In the genomic region with DNA sequence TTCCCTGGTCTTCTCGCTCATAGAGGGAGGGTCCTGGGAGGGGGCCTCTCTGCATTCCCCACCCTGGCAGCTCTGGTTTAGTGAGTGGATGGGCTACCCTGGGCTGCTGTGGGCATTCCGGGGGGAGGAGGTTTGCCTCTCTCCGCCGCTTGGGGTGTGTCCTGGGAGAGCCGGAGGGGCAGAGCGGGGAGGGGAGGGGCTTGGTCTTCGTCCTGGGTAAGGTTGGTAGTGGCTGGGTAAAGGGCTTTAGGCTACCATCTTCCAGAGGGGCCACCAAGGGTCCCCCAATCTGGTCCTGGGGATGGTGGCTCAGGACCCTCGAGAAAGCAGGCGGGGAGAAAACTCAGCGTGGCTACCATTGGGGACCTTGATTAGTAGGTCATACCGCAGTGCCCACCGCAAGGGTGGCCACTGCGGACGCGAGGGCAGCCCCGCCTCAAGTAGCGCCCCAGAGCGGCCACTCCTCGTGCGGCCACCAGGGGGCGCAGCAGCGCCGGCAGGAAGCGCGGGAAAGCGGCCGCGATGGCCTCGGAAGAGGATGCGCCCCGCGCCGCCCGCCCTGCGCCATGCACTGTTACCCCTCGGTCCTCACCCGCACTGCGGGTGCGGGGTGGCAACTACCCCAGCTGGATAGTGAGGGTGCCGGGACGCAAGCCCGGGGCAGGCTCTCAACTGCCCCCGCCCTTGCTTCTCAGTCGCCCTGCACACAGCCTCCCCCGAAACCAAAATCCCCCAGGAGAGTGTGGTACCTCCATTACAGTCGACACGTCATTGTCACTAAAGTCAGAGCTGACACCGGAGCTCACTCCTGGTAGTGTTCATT, we compare ENCODE assay signal across 8 cellular contexts. TPM values are rescaled to one million over a fixed set of nuclear protein-coding genes. Genes with fewer than 3 reads are reported as not detected.
A peak's percentile ranks its signal among the peaks of the same experiment; 100 is the strongest.
DNase-seq lines count a peak whose midpoint lies in the region; ATAC-seq and TF ChIP-seq lines count a peak whose summit lies in the region.

No MANE protein-coding gene starts in this region.

- no peaks in the 10 kb centered on the region for H3K36me3 ChIP-seq in muscle layer of duodenum (ENCODE audit: control insufficient read depth in 1 of 2, insufficient read depth in 2 of 2, low read length in 2 of 2)

- H3K4me3 Mint-ChIP-seq in activated CD8-positive, alpha-beta T cell treated with anti-CD3 and anti-CD28 coated beads for 36 hours, result peak overlapping the region; percentile 69
- H3K4me3 Mint-ChIP-seq in endothelial cell (ENCODE audit: unreplicated experiment), result no peak overlapping the region

- DNase-seq in AG08396 (ENCODE audit: low spot score), result peak; percentile 77
- DNase-seq in NCI-H510A treated with DMSO at 0.1 percent for 48 hours (lab: John Stamatoyannopoulos, UW), result peak; percentile 96
- DNase-seq in activated CD8-positive, alpha-beta T cell treated with anti-CD3 and anti-CD28 coated beads for 36 hours, result peak; percentile 74
- DNase-seq in endothelial cell (ENCODE audit: low spot score), result peak; percentile 75
- DNase-seq in stimulated activated CD8-positive, alpha-beta memory T cell treated with anti-CD3 and anti-CD28 coated beads, Interleukin-7, amount 100 ng/mL, for 48 hours (ENCODE audit: extremely low read depth in 1 of 2, low read depth in 1 of 2), result peak; percentile 14 to 44

- peaks cover 5% of the 10 kb centered on the region for H3K4me1 Mint-ChIP-seq in activated CD8-positive, alpha-beta T cell treated with anti-CD3 and anti-CD28 coated beads for 36 hours (ENCODE audit: low read depth)
- no peaks in the 10 kb centered on the region for H3K4me1 Mint-ChIP-seq in endothelial cell (ENCODE audit: unreplicated experiment)

- no peaks in the 10 kb centered on the region for H3K36me3 Mint-ChIP-seq in activated CD8-positive, alpha-beta T cell treated with anti-CD3 and anti-CD28 coated beads for 36 hours (ENCODE audit: low read depth)
- H3K36me3 Mint-ChIP-seq in endothelial cell (ENCODE audit: low read depth, unreplicated experiment), result no peaks in the 10 kb centered on the region

- H3K27me3 Mint-ChIP-seq in activated CD8-positive, alpha-beta T cell treated with anti-CD3 and anti-CD28 coated beads for 36 hours, result peaks cover 10% of the 10 kb centered on the region
- H3K27me3 Mint-ChIP-seq in endothelial cell (ENCODE audit: unreplicated experiment), result no peaks in the 10 kb centered on the region

- peak overlapping the region; percentile 16 to 67 for H3K4me3 ChIP-seq in muscle layer of duodenum (ENCODE audit: low read depth in 1 of 2, low read length in 2 of 2)

- intact Hi-C loops in activated CD8-positive, alpha-beta T cell treated with anti-CD3 and anti-CD28 coated beads for 36 hours (cut with micrococcal nuclease), result loop anchor here (5.0 kb wide), 3 partner anchors 77 to 228 kb away; no protein-coding TSS in a partner anchor

- ATAC-seq in GM19035 (IDR thresholded peaks at IDR 0.05; ENCODE audit: unreplicated experiment) (peak; percentile 47), GM21576 (IDR thresholded peaks at IDR 0.05; ENCODE audit: unreplicated experiment) (no peak)
- ATAC-seq in activated CD8-positive, alpha-beta T cell treated with anti-CD3 and anti-CD28 coated beads for 36 hours, result peak; percentile 89

- H3K27me3 ChIP-seq in muscle layer of duodenum (ENCODE audit: low read depth, low read length), result no peaks in the 10 kb centered on the region

- H3K9me3 ChIP-seq in muscle layer of duodenum (ENCODE audit: control insufficient read depth in 1 of 2, low read length in 2 of 2), result no peaks in the 10 kb centered on the region

- CTCF ChIA-PET in activated CD8-positive, alpha-beta T cell treated with anti-CD3 and anti-CD28 coated beads for 36 hours (lab: Charles Lee), result interaction anchor here (0.6 to 10.1 kb wide), 36 partner anchors 8 to 465 kb away, joined by 3 to 100 read pairs (median 4); a partner anchor contains a TSS

- H3K9me3 Mint-ChIP-seq in activated CD8-positive, alpha-beta T cell treated with anti-CD3 and anti-CD28 coated beads for 36 hours, result no peaks in the 10 kb centered on the region
- no peaks in the 10 kb centered on the region for H3K9me3 Mint-ChIP-seq in endothelial cell (ENCODE audit: unreplicated experiment)

- H3K27ac ChIP-seq in muscle layer of duodenum (ENCODE audit: low read length), result no peak overlapping the region

- peaks cover 0 to 3% of the 10 kb centered on the region in 2 donors for H3K4me1 ChIP-seq in muscle layer of duodenum (ENCODE audit: control insufficient read depth in 1 of 2, insufficient read depth in 2 of 2, low read length in 2 of 2)

- H3K27ac Mint-ChIP-seq in activated CD8-positive, alpha-beta T cell treated with anti-CD3 and anti-CD28 coated beads for 36 hours, result peak overlapping the region; percentile 64
- H3K27ac Mint-ChIP-seq in endothelial cell (ENCODE audit: unreplicated experiment), result no peak overlapping the region

- TF ChIP-seq CTCF in activated CD8-positive, alpha-beta T cell treated with anti-CD3 and anti-CD28 coated beads for 36 hours (IDR thresholded peaks at IDR 0.05), result peak; percentile 98
- peak; percentile 100 for TF ChIP-seq CTCF in endothelial cell (IDR thresholded peaks at IDR 0.05; ENCODE audit: unreplicated experiment)

- POLR2A ChIA-PET in activated CD8-positive, alpha-beta T cell treated with anti-CD3 and anti-CD28 coated beads for 36 hours (lab: Charles Lee), result no interaction called here

RNA-seq across cellular contexts. Expression of a gene that starts 44.1 kb away (rescaled TPM):
- 1 to 10 TPM; 5.7 to 5.9 TPM for total RNA-seq in activated CD8-positive, alpha-beta T cell treated with anti-CD3 and anti-CD28 coated beads for 36 hours
- 4.2 TPM for total RNA-seq in endothelial cell (ENCODE audit: unreplicated experiment)

Comparison
In these comparisons a context has a peak if more than half of its experiments do, and no peak if none do; other contexts are left out.
1. DNase-seq: peak in every context shown above with its lines; median percentile 96 in NCI-H510A treated with DMSO at 0.1 percent for 48 hours; 77 in AG08396; 75 in endothelial cell; 74 in activated CD8-positive, alpha-beta T cell treated with anti-CD3 and anti-CD28 coated beads for 36 hours; 29 in stimulated activated CD8-positive, alpha-beta memory T cell treated with anti-CD3 and anti-CD28 coated beads, Interleukin-7, amount 100 ng/mL, for 48 hours.